8 cellular contexts compared by ENCODE assay signal in the genomic region with DNA sequence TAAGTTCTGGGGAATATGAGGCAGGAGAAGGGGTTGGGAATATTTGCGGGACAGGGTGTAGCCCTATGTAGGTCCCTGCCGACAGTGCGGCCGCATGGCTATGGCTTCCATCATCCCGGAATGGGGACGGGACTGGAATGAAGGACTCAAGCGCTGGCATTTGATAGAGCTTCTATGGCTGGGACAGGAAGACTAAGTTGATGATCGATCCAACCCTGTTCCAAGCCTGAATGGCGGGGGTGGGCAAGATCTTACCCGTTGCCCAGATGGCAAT. TPM values are rescaled to one million over a fixed set of nuclear protein-coding genes. Genes with fewer than 3 reads are reported as not detected.
DNase-seq lines count a peak whose midpoint lies in the region; ATAC-seq and TF ChIP-seq lines count a peak whose summit lies in the region.

No MANE protein-coding gene starts in this region.

- peak overlapping the region; percentile 81 for H3K4me2 ChIP-seq in skeletal muscle satellite cell (ENCODE audit: low read length)

- ATAC-seq in GM19324 (IDR thresholded peaks at IDR 0.05; ENCODE audit: low FRiP score, unreplicated experiment) (no peak), HG03442 (IDR thresholded peaks at IDR 0.05; ENCODE audit: unreplicated experiment) (no peak)

- no peaks in the 10 kb centered on the region for H3K9me3 ChIP-seq in SK-N-MC (ENCODE audit: low read depth, low read length)
- no peaks in the 10 kb centered on the region for H3K9me3 ChIP-seq in cardiac muscle cell (ENCODE audit: low read depth)
- H3K9me3 ChIP-seq in skeletal muscle satellite cell (replicated peaks; ENCODE audit: low read length) = no peaks in the 10 kb centered on the region

- H3K27me3 ChIP-seq in cardiac muscle cell = peaks cover 55% of the 10 kb centered on the region
- H3K27me3 ChIP-seq in skeletal muscle satellite cell (ENCODE audit: control insufficient read depth, insufficient read depth, low read length) = peaks cover 77% of the 10 kb centered on the region

- H3K4me1 ChIP-seq in cardiac muscle cell (ENCODE audit: low read depth) = peaks cover 15% of the 10 kb centered on the region
- peaks cover 17% of the 10 kb centered on the region for H3K4me1 ChIP-seq in skeletal muscle satellite cell (ENCODE audit: control insufficient read depth, insufficient read depth, low read length)

- peak; percentile 46 for DNase-seq in NCI-H1694 treated with DMSO at 0.1 percent for 48 hours (lab: John Stamatoyannopoulos, UW)
- no peak for DNase-seq in NCI-H1694 (lab: John Stamatoyannopoulos, UW)
- no peak for DNase-seq in SK-N-MC (ENCODE audit: low read depth, low spot score)
- no peak for DNase-seq in cardiac muscle cell (ENCODE audit: low read depth in 1 of 2, low spot score in 1 of 2)
- no peak for DNase-seq in NCI-H2081 treated with DMSO at 0.1 percent for 48 hours (lab: John Stamatoyannopoulos, UW)

- no peak for TF ChIP-seq CTCF in cardiac muscle cell (IDR thresholded peaks at IDR 0.05; ENCODE audit: low read depth, low read length)

- no peaks in the 10 kb centered on the region for H3K36me3 ChIP-seq in SK-N-MC (ENCODE audit: insufficient read depth, low read length)
- no peaks in the 10 kb centered on the region for H3K36me3 ChIP-seq in cardiac muscle cell
- no peaks in the 10 kb centered on the region for H3K36me3 ChIP-seq in skeletal muscle satellite cell (ENCODE audit: insufficient read depth, low read length)

- H3K9ac ChIP-seq in SK-N-MC (ENCODE audit: insufficient read length) (no peak overlapping the region), skeletal muscle satellite cell (ENCODE audit: low read depth, low read length) (no peak overlapping the region)

- H3K4me3 ChIP-seq in SK-N-MC (peak overlapping the region; percentile 75), cardiac muscle cell (peak overlapping the region; percentile 11), skeletal muscle satellite cell (ENCODE audit: low read length) (peak overlapping the region; percentile 65)

- no peak overlapping the region for H3K27ac ChIP-seq in SK-N-MC
- no peak overlapping the region for H3K27ac ChIP-seq in cardiac muscle cell

RNA-seq across cellular contexts. Expression of gene SRCIN1, which starts 47.1 kb away (rescaled TPM):
- 5.2 and 10.8 TPM in 2 replicates for total RNA-seq in cardiac muscle cell
- polyA plus RNA-seq in cardiac muscle cell = 2.3 and 4.6 TPM in 2 replicates
- under 0.01 TPM in 1 of 2 replicates, not detected in the other for total RNA-seq in skeletal muscle satellite cell (2012; rRNA removed)

Comparison
In these comparisons a context has a peak if more than half of its experiments do, and no peak if none do; other contexts are left out.
1. H3K4me3 ChIP-seq: peak in every context shown above with its lines; median percentile 75 in SK-N-MC; 65 in skeletal muscle satellite cell; 11 in cardiac muscle cell.